1 cellular context compared by ENCODE assay signal in genomic region chrY:18294353-18294752, GRCh38.
DNase-seq lines count a peak whose midpoint lies in the region; ATAC-seq lines count a peak whose summit lies in the region.
"Not testable (repeated sequence)": the region's sequence is repeated elsewhere in the genome, so short reads cannot be mapped to it uniquely, and the experiment has no call there.

No MANE protein-coding gene starts in this region.

- DNase-seq in left lobe of liver (ENCODE audit: low spot score), result not testable (repeated sequence)

- peak; percentile 74 for ATAC-seq in left lobe of liver
